ENCODE assay signal across 12 cellular contexts in genomic region chr3:110791971-110792370, GRCh38.
DNase-seq lines count a peak whose midpoint lies in the region; ATAC-seq and TF ChIP-seq lines count a peak whose summit lies in the region.
"Had no signal": no experiment of that assay in that cellular context is flagged by ENCODE, and none has a peak within 500 bp of the region (broad histone marks: within the 10 kb centered on the region; RNA-seq: fewer than 3 reads in every experiment).

No MANE protein-coding gene starts in this region.

- ATAC-seq in GM21717 (IDR thresholded peaks at IDR 0.05; ENCODE audit: unreplicated experiment), result no peak
- ATAC-seq: A549, GM23338 had no signal

- H3K27me3 Mint-ChIP-seq in HFFc6 (ENCODE audit: insufficient read depth) (no peaks in the 10 kb centered on the region), chondrocyte (ENCODE audit: low read depth) (no peaks in the 10 kb centered on the region)
- H3K27me3 Mint-ChIP-seq: CD8-positive, alpha-beta memory T cell had no signal

- H3K4me3 Mint-ChIP-seq in HFFc6 (no peak overlapping the region), chondrocyte (ENCODE audit: unreplicated experiment) (no peak overlapping the region)
- H3K4me3 Mint-ChIP-seq: CD8-positive, alpha-beta memory T cell; GM23338 had no signal

- H3K9me3 Mint-ChIP-seq in HFFc6, result no peaks in the 10 kb centered on the region; the same call in none of the 2 replicates
- peaks cover 18% of the 10 kb centered on the region for H3K9me3 Mint-ChIP-seq in chondrocyte (ENCODE audit: low read depth)
- H3K9me3 Mint-ChIP-seq: CD8-positive, alpha-beta memory T cell; GM23338 had no signal

- DNase-seq in HFFc6 (no peak), chondrocyte (ENCODE audit: low spot score) (no peak), renal cortical epithelial cell (ENCODE audit: low read depth) (peak; percentile 71), SIG-M5 (lab: John Stamatoyannopoulos, UW) (no peak), DMS53 treated with DMSO at 0.1 percent for 48 hours (lab: John Stamatoyannopoulos, UW; ENCODE audit: unreplicated experiment) (no peak)
- DNase-seq: AML-193; Caco-2; CD8-positive, alpha-beta memory T cell; H7 had no signal

- H3K4me1 Mint-ChIP-seq in HFFc6 (ENCODE audit: low read depth), result peaks cover 54% of the 10 kb centered on the region
- peaks cover 28% of the 10 kb centered on the region for H3K4me1 Mint-ChIP-seq in chondrocyte (ENCODE audit: low read depth)
- H3K4me1 Mint-ChIP-seq: CD8-positive, alpha-beta memory T cell; GM23338 had no signal

- H3K27ac Mint-ChIP-seq in HFFc6 (peak overlapping the region; percentile 70), chondrocyte (ENCODE audit: unreplicated experiment) (peak overlapping the region; percentile 24)
- H3K27ac Mint-ChIP-seq: CD8-positive, alpha-beta memory T cell; GM23338 had no signal

- H3K36me3 Mint-ChIP-seq in HFFc6 (ENCODE audit: low read depth) (peaks cover 19% of the 10 kb centered on the region), chondrocyte (ENCODE audit: low read depth) (peaks cover 2% of the 10 kb centered on the region)

- TF ChIP-seq CTCF in HFFc6 (IDR thresholded peaks at IDR 0.05) (no peak), chondrocyte (IDR thresholded peaks at IDR 0.05) (no peak)
